29 cellular contexts compared by ENCODE assay signal in the genomic region with DNA sequence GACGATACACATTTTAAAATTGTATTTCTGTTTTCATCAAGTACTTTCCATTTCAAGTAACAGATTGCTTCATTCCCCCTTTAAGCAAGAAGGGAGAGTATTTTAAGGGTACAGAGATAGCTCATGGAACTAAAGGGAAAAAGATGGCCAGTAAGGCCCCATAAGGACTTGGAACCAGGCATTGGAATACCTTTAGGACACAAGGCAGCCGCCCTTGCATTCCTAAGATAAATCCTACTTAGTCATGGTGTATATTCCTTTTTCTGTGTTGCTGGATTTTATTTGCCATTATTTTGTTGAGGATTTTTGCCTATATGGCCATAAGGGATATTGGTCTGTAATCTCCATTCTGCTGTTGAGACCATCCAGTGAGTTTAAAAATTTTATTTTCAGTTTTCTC.
"Had no signal": no experiment of that assay in that cellular context is flagged by ENCODE, and none has a peak within 500 bp of the region (broad histone marks: within the 10 kb centered on the region; RNA-seq: fewer than 3 reads in every experiment).

No MANE protein-coding gene starts in this region.

- H3K4me1 Mint-ChIP-seq: nephron progenitor cell had no signal

- H3K27ac ChIP-seq: dorsolateral prefrontal cortex, epithelial cell of prostate, left ventricle myocardium inferior, prostate gland, right atrium auricular region, stomach, vagina had no signal

- H3K4me1 ChIP-seq: prostate gland, vagina had no signal

- DNase-seq: dorsolateral prefrontal cortex; effector CD4-positive, alpha-beta T cell; foreskin melanocyte; glutamatergic neuron; heart right ventricle; hippocampal formation; islet precursor cell; kidney glomerular epithelial cell; left colon; left ventricle myocardium inferior; midbrain; naive thymus-derived CD8-positive, alpha-beta T cell; nephron progenitor cell; nucleus accumbens; stimulated activated CD4-positive, alpha-beta T cell treated with anti-CD3 and anti-CD28 coated beads, Interleukin-2, amount 100 ng/mL, for 24 hours; stimulated activated CD4-positive, alpha-beta T cell treated with anti-CD3 and anti-CD28 coated beads, Interleukin-4, amount 100 ng/mL, for 24 hours; stimulated activated naive CD4-positive, alpha-beta T cell treated with Interleukin-2 at 50 U/mL for 16 hours; stomach; thyroid gland had no signal

- H3K27me3 ChIP-seq: dorsolateral prefrontal cortex, heart right ventricle, right atrium auricular region, stomach, thyroid gland, vagina had no signal

- FAIRE-seq: colon had no signal

- H3K9me3 ChIP-seq: heart right ventricle, left ventricle myocardium inferior, prostate gland, right atrium auricular region, stomach, thyroid gland, vagina had no signal

- H3K36me3 ChIP-seq: prostate gland, right atrium auricular region, thyroid gland, vagina had no signal

- H3K4me3 Mint-ChIP-seq: memory B cell; naive thymus-derived CD8-positive, alpha-beta T cell; nephron progenitor cell; stimulated activated effector memory CD8-positive, alpha-beta T cell treated with anti-CD3 and anti-CD28 coated beads, Interleukin-12 subunit alpha, Interleukin-12 subunit beta, amount 100 ng/mL, for 72 hours had no signal

- H3K27me3 Mint-ChIP-seq: memory B cell; naive thymus-derived CD8-positive, alpha-beta T cell had no signal

- ATAC-seq: esophagus mucosa; heart right ventricle; left colon; naive thymus-derived CD8-positive, alpha-beta T cell; sciatic nerve; stimulated activated effector memory CD8-positive, alpha-beta T cell treated with anti-CD3 and anti-CD28 coated beads, Interleukin-12 subunit alpha, Interleukin-12 subunit beta, amount 100 ng/mL, for 72 hours had no signal

- H3K9me3 Mint-ChIP-seq: memory B cell; naive thymus-derived CD8-positive, alpha-beta T cell; nephron progenitor cell; stimulated activated effector memory CD8-positive, alpha-beta T cell treated with anti-CD3 and anti-CD28 coated beads, Interleukin-12 subunit alpha, Interleukin-12 subunit beta, amount 100 ng/mL, for 72 hours had no signal

- H3K27ac Mint-ChIP-seq: memory B cell; nephron progenitor cell; stimulated activated effector memory CD8-positive, alpha-beta T cell treated with anti-CD3 and anti-CD28 coated beads, Interleukin-12 subunit alpha, Interleukin-12 subunit beta, amount 100 ng/mL, for 72 hours had no signal

- H3K4me3 ChIP-seq: dorsolateral prefrontal cortex, heart right ventricle, left ventricle myocardium inferior, lung, prostate gland, right atrium auricular region, stomach, thyroid gland, vagina had no signal
